In the genomic region with DNA sequence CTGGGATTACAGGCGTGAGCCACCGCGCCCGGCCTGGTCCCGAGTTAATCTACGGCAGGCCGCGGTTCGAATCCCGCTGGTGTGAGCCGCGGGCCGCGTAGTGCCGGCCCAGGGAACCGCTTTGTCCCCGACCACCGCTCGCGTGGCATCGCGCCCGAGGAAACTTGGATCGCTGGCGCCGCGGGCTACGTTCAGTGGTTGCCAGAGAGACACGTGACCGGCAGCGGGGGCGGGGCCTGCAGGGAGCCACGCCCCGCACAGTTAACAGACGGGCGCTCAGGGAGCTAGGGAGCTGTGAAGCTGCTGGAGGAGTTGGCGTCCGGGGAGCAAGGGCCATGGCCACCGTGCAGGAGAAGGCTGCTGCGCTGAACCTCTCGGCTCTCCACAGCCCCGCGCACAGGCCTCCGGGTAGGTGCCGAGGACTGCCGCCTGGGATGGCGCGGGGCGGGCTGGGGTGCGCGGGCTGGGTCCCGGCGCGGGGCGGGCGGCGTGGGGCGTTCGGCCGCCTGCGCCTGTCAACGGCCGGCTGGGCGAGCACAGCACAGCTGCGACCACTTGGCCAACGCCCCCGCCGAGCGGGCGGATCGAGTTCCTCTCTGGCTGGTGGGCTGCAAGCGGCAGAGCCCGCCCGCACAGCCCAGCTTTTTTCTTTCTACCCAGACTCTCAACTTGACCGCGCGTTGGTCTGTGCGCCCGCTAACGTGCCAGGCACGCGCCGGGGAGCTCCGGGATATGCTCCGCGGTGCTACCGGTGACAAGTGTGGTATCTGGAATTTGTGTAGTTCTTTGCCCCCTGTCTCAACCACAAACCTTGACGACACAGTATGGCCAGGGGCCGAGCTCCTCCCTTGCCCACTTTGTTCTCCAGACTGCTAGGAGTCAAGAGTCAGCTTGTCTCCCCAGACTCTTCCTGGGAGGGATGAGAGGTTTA, we compare ENCODE assay signal across 8 cellular contexts. TPM values are rescaled to one million over a fixed set of nuclear protein-coding genes. Genes with fewer than 3 reads are reported as not detected.
A peak's percentile ranks its signal among the peaks of the same experiment; 100 is the strongest.
DNase-seq lines count a peak whose midpoint lies in the region; ATAC-seq and TF ChIP-seq lines count a peak whose summit lies in the region.

Gene DEPDC7 (plus strand): TSS at position 258 of the 931 bp plus-strand sequence. CDS start 78 bp downstream, at position 336.

- DNase-seq in D341Med (ENCODE audit: low spot score) (peak; percentile 93), fibroblast of villous mesenchyme (ENCODE audit: low read depth) (peak; percentile 86)
- peak; percentile 67 for DNase-seq in activated T-helper 9 cell treated with anti-CD3 and anti-CD28 coated beads, Interleukin-2, amount 50 U/mL, for 16 hours (ENCODE audit: low read depth)
- DNase-seq in stimulated activated naive B cell treated with anti-CD40 and anti-IgM and Interleukin-4, amounts not matched to agents 10 μg/mL and 1 μg/mL and 100 μg/mL, for 72 hours, result peak; percentile 72

- ATAC-seq in GM21447 (IDR thresholded peaks at IDR 0.05; ENCODE audit: unreplicated experiment), result peak; percentile 67
- ATAC-seq in stimulated activated naive B cell treated with anti-CD40 and anti-IgM and Interleukin-4, amounts not matched to agents 10 μg/mL and 1 μg/mL and 100 μg/mL, for 72 hours (replicated peaks), result peak; percentile 82 to 88

- H3K4me1 ChIP-seq in HUES6 (ENCODE audit: control insufficient read depth, insufficient read depth, low read length), result peaks cover 14% of the 10 kb centered on the region

- peaks cover 34% of the 10 kb centered on the region for H3K4me1 Mint-ChIP-seq in nephron
- H3K4me1 Mint-ChIP-seq in stimulated activated naive B cell treated with anti-CD40 and anti-IgM and Interleukin-4, amounts not matched to agents 10 μg/mL and 1 μg/mL and 100 μg/mL, for 72 hours, result peaks cover 9 to 18% of the 10 kb centered on the region in 2 donors

- peak within 1 kb of the TSS; percentile 54 for H3K9ac ChIP-seq in HUES6 (ENCODE audit: low read length)

- H3K36me3 Mint-ChIP-seq in nephron (ENCODE audit: low read depth), result no peaks in the 10 kb centered on the region
- H3K36me3 Mint-ChIP-seq in stimulated activated naive B cell treated with anti-CD40 and anti-IgM and Interleukin-4, amounts not matched to agents 10 μg/mL and 1 μg/mL and 100 μg/mL, for 72 hours, result no peaks in the 10 kb centered on the region

- H3K4me3 Mint-ChIP-seq in nephron, result peak within 1 kb of the TSS; percentile 89 to 90 (median 89)
- peak within 1 kb of the TSS; percentile 91 to 93 for H3K4me3 Mint-ChIP-seq in stimulated activated naive B cell treated with anti-CD40 and anti-IgM and Interleukin-4, amounts not matched to agents 10 μg/mL and 1 μg/mL and 100 μg/mL, for 72 hours

- H3K36me3 ChIP-seq in HUES6 (ENCODE audit: control insufficient read depth, insufficient read depth, low read length), result no peaks in the 10 kb centered on the region

- peaks cover 14% of the 10 kb centered on the region for H3K27me3 ChIP-seq in HUES6 (ENCODE audit: control insufficient read depth, insufficient read depth, low read length)

- no peak within 1 kb of the TSS for H3K27ac ChIP-seq in HUES6 (ENCODE audit: low read depth, low read length)

- H3K4me3 ChIP-seq in HUES6 (ENCODE audit: low read depth, low read length), result peak within 1 kb of the TSS; percentile 74
- peak within 1 kb of the TSS; percentile 54 for H3K4me3 ChIP-seq in fibroblast of villous mesenchyme (ENCODE audit: low read depth, low read length)

- no peak for TF ChIP-seq CTCF in fibroblast of villous mesenchyme (IDR thresholded peaks at IDR 0.05; ENCODE audit: insufficient read depth, low read depth, low read length)
- TF ChIP-seq CTCF in nephron (IDR thresholded peaks at IDR 0.05; ENCODE audit: unreplicated experiment in 3 of 3), result no peak

- H3K9me3 ChIP-seq in HUES6 (ENCODE audit: control insufficient read depth, insufficient read depth, low read depth, low read length), result no peaks in the 10 kb centered on the region

- H3K27me3 Mint-ChIP-seq in nephron (ENCODE audit: low read depth), result peaks cover 11% of the 10 kb centered on the region
- H3K27me3 Mint-ChIP-seq in stimulated activated naive B cell treated with anti-CD40 and anti-IgM and Interleukin-4, amounts not matched to agents 10 μg/mL and 1 μg/mL and 100 μg/mL, for 72 hours, result peaks cover 29 to 37% of the 10 kb centered on the region in 2 donors

- peak within 1 kb of the TSS; percentile 62 to 85 (median 75) for H3K27ac Mint-ChIP-seq in nephron
- peak within 1 kb of the TSS; percentile 74 for H3K27ac Mint-ChIP-seq in stimulated activated naive B cell treated with anti-CD40 and anti-IgM and Interleukin-4, amounts not matched to agents 10 μg/mL and 1 μg/mL and 100 μg/mL, for 72 hours

- H3K9me3 Mint-ChIP-seq in nephron, result no peaks in the 10 kb centered on the region
- peaks cover 0 to 2% of the 10 kb centered on the region in 2 donors for H3K9me3 Mint-ChIP-seq in stimulated activated naive B cell treated with anti-CD40 and anti-IgM and Interleukin-4, amounts not matched to agents 10 μg/mL and 1 μg/mL and 100 μg/mL, for 72 hours

TF ChIP-seq in PFSK-1, 5 proteins besides CTCF, POLR2A, EP300 and RAD21:
- TF ChIP-seq POLR2AphosphoS5 (IDR thresholded peaks at IDR 0.05; ENCODE audit: low read depth, low read length) (peak; percentile 83), FOXP2 (optimal IDR thresholded peaks at IDR 0.05; ENCODE audit: borderline replicate concordance, extremely low read depth, extremely low read length, insufficient read depth) (peak; percentile 68), TAF1 (IDR thresholded peaks at IDR 0.05; ENCODE audit: borderline replicate concordance, insufficient read depth, low read length) (no peak), SIN3A (IDR thresholded peaks at IDR 0.05; ENCODE audit: borderline replicate concordance, insufficient read depth, low read length) (no peak)
- TF ChIP-seq, protein P1, sequence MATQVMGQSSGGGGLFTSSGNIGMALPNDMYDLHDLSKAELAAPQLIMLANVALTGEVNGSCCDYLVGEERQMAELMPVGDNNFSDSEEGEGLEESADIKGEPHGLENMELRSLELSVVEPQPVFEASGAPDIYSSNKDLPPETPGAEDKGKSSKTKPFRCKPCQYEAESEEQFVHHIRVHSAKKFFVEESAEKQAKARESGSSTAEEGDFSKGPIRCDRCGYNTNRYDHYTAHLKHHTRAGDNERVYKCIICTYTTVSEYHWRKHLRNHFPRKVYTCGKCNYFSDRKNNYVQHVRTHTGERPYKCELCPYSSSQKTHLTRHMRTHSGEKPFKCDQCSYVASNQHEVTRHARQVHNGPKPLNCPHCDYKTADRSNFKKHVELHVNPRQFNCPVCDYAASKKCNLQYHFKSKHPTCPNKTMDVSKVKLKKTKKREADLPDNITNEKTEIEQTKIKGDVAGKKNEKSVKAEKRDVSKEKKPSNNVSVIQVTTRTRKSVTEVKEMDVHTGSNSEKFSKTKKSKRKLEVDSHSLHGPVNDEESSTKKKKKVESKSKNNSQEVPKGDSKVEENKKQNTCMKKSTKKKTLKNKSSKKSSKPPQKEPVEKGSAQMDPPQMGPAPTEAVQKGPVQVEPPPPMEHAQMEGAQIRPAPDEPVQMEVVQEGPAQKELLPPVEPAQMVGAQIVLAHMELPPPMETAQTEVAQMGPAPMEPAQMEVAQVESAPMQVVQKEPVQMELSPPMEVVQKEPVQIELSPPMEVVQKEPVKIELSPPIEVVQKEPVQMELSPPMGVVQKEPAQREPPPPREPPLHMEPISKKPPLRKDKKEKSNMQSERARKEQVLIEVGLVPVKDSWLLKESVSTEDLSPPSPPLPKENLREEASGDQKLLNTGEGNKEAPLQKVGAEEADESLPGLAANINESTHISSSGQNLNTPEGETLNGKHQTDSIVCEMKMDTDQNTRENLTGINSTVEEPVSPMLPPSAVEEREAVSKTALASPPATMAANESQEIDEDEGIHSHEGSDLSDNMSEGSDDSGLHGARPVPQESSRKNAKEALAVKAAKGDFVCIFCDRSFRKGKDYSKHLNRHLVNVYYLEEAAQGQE (IDR thresholded peaks at IDR 0.05; ENCODE audit: insufficient read depth in 1 of 2, low read depth in 2 of 2, low read length in 2 of 2), result no peak

RNA-seq across cellular contexts. Expression of gene DEPDC7, which starts in this region (rescaled TPM):
- 3.2 TPM for polyA plus RNA-seq in PFSK-1 (2012; ENCODE audit: insufficient read length, low read depth)
- total RNA-seq in fibroblast of villous mesenchyme, result 7.7 and 11.7 TPM in 2 replicates
